In genomic region chr3:137766069-137766960, GRCh38 we compare ENCODE assay signal across 2 cellular contexts.
TF ChIP-seq lines count a peak whose summit lies in the region.

No MANE protein-coding gene starts in this region.

TF ChIP-seq in GM23338, 12 proteins besides CTCF, POLR2A, EP300 and RAD21:
- no peak for TF ChIP-seq JUNB (IDR thresholded peaks at IDR 0.05; ENCODE audit: unreplicated experiment)
- TF ChIP-seq ZNF462 (CRISPR knock-in tag; IDR thresholded peaks at IDR 0.05): no peak
- TF ChIP-seq EZH2 (IDR thresholded peaks at IDR 0.05; ENCODE audit: low read depth, unreplicated experiment): peak; percentile 87
- no peak for TF ChIP-seq ETS1 (IDR thresholded peaks at IDR 0.05)

TF ChIP-seq in H1, 55 proteins besides CTCF, POLR2A, EP300 and RAD21:
- TF ChIP-seq RNF2 (IDR thresholded peaks at IDR 0.05; ENCODE audit: borderline replicate concordance, low read depth, low read length, missing control alignments, poor library complexity, severe bottlenecking): peak; percentile 87
- TF ChIP-seq TAF1 (IDR thresholded peaks at IDR 0.05; ENCODE audit: low read depth, low read length): no peak
- 0 out of 2 replicates have a peak, but pooled peaks have one; percentile 6 for TF ChIP-seq TEAD4 (IDR thresholded peaks at IDR 0.05; ENCODE audit: low read depth, low read length)
- peak; percentile 35; the same call in 1 of the 2 replicates for TF ChIP-seq SUZ12 (IDR thresholded peaks at IDR 0.05; ENCODE audit: low read length)
- peak; percentile 47 for TF ChIP-seq EZH2 (IDR thresholded peaks at IDR 0.05; ENCODE audit: low read depth, low read length, severe bottlenecking)
